20 cellular contexts compared by ENCODE assay signal in the genomic region with DNA sequence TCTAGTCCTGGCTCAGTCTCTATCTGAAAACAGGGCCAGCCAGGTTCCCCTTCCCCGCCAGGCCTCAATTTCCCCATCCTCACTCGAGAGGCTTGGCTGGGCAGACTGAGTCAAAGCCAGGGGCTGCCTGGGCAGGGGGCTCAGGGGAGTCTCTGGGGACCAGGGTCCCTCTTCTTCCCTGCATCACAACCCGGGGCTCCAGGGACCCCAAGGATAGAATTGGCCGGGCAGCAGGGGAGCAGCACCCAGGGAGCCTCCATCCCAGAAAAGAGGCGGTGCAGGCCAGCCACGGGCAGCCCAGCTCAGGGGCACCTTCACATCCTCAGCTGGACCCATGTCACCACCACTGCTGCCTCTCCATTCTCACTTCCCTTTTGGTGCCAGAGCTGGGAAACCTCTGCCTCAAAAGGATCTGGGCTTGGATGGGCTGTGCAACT. TPM values are rescaled to one million over a fixed set of nuclear protein-coding genes. Genes with fewer than 3 reads are reported as not detected.
DNase-seq lines count a peak whose midpoint lies in the region; ATAC-seq and TF ChIP-seq lines count a peak whose summit lies in the region.
"Had no signal": no experiment of that assay in that cellular context is flagged by ENCODE, and none has a peak within 500 bp of the region (broad histone marks: within the 10 kb centered on the region; RNA-seq: fewer than 3 reads in every experiment).

No MANE protein-coding gene starts in this region.

- no peak overlapping the region for H2BK5ac ChIP-seq in mesendoderm (ENCODE audit: low read length)

- no peak overlapping the region for H3K23ac ChIP-seq in mesendoderm (ENCODE audit: low read length)

- no peaks in the 10 kb centered on the region for H3K9me3 Mint-ChIP-seq in dendritic cell treated with granulocyte-macrophage colony-stimulating factor and Interleukin-4, amounts not matched to agents 40 ng/mL and 50 ng/mL, for 4 days
- H3K9me3 Mint-ChIP-seq: CD8-positive, alpha-beta memory T cell; naive B cell had no signal

- peak overlapping the region; percentile 23 for H3K4ac ChIP-seq in mesendoderm (ENCODE audit: low read depth, low read length)

- no peaks in the 10 kb centered on the region for H3K79me1 ChIP-seq in mesendoderm (ENCODE audit: low read length)

- H2BK120ac ChIP-seq in mesendoderm (ENCODE audit: low read depth, low read length) = no peak overlapping the region

- H3K27me3 Mint-ChIP-seq in dendritic cell treated with granulocyte-macrophage colony-stimulating factor and Interleukin-4, amounts not matched to agents 40 ng/mL and 50 ng/mL, for 4 days = no peaks in the 10 kb centered on the region
- H3K27me3 Mint-ChIP-seq: T-helper 17 cell had no signal

- no peaks in the 10 kb centered on the region for H3K36me3 Mint-ChIP-seq in dendritic cell treated with granulocyte-macrophage colony-stimulating factor and Interleukin-4, amounts not matched to agents 40 ng/mL and 50 ng/mL, for 4 days (ENCODE audit: low read depth)
- H3K36me3 Mint-ChIP-seq: CD8-positive, alpha-beta memory T cell; naive B cell had no signal

- H3K4me1 ChIP-seq in heart left ventricle (peaks cover 29 to 99% (median 91%) of the 10 kb centered on the region in 12 donors), mesendoderm (ENCODE audit: control insufficient read depth, low read depth, low read length) (no peaks in the 10 kb centered on the region), vagina (peaks cover 51% of the 10 kb centered on the region)

- H3K18ac ChIP-seq in mesendoderm (ENCODE audit: low read length) = no peak overlapping the region

- H2BK15ac ChIP-seq in mesendoderm (replicated peaks; ENCODE audit: low read depth) = no peak overlapping the region

- H3K56ac ChIP-seq in mesendoderm (ENCODE audit: low read length) = no peak overlapping the region

- TF ChIP-seq POLR2A in heart left ventricle (IDR thresholded peaks at IDR 0.05) (no peak), vagina (IDR thresholded peaks at IDR 0.05) (no peak)

- H3K27ac ChIP-seq in heart left ventricle (peak overlapping the region; percentile 53 to 98 (median 80)), mesendoderm (ENCODE audit: low read depth, low read length) (no peak overlapping the region), vagina (peak overlapping the region; percentile 25)
- H3K27ac ChIP-seq: KMS-11, testis had no signal

- in situ Hi-C loops in ACHN (cut with HindIII; ENCODE audit: low pct_ligation_motif_present, low pct_unique_long_range_greater_than_20kb, low sequenced_read_pairs) = no loop called here

- ATAC-seq in heart left ventricle = no peak
- ATAC-seq: activated CD4-positive, CD25-positive, alpha-beta regulatory T cell treated with anti-CD3 and anti-CD28 coated beads, Interleukin-2, amount 50 U/mL, for 24 hours; T-helper 17 cell had no signal

- no peak overlapping the region for H4K5ac ChIP-seq in mesendoderm (ENCODE audit: low read length)

- H3K79me2 ChIP-seq in mesendoderm (ENCODE audit: control insufficient read depth, insufficient read depth, low read length) = no peaks in the 10 kb centered on the region

- H3K4me3 ChIP-seq in heart left ventricle (no peak overlapping the region), mesendoderm (ENCODE audit: low read length) (no peak overlapping the region), vagina (no peak overlapping the region)
- H3K4me3 ChIP-seq: testis had no signal

- TF ChIP-seq CTCF in heart left ventricle (IDR thresholded peaks at IDR 0.05) = no peak
- no peak for TF ChIP-seq CTCF in vagina (IDR thresholded peaks at IDR 0.05)

- H4K8ac ChIP-seq in mesendoderm (ENCODE audit: low read depth, low read length) = no peak overlapping the region

- H3K27ac Mint-ChIP-seq in dendritic cell treated with granulocyte-macrophage colony-stimulating factor and Interleukin-4, amounts not matched to agents 40 ng/mL and 50 ng/mL, for 4 days = peak overlapping the region; percentile 90

- no peak overlapping the region for H3K4me2 ChIP-seq in mesendoderm (ENCODE audit: low read length)
- H3K4me2 ChIP-seq: KMS-11 had no signal

- H3K36me3 ChIP-seq in heart left ventricle (no peaks in the 10 kb centered on the region), mesendoderm (ENCODE audit: control insufficient read depth, insufficient read depth, low read length) (no peaks in the 10 kb centered on the region), vagina (no peaks in the 10 kb centered on the region)

- DNase-seq in heart left ventricle (peak in 3 of 5 donors; percentile 23 to 63 (median 28)), cardiac septum (ENCODE audit: low spot score) (no peak), mesendoderm (no peak), vagina (ENCODE audit: extremely low spot score in 2 of 2) (no peak), ACHN (no peak), medulla oblongata (ENCODE audit: extremely low spot score) (no peak)
- no peak for DNase-seq in stimulated activated CD4-positive, alpha-beta T cell treated with anti-CD3 and anti-CD28 coated beads, Interleukin-4, amount 100 ng/mL, for 24 hours
- DNase-seq: activated naive CD4-positive, alpha-beta T cell; EL; hippocampal formation; kidney glomerular epithelial cell; naive B cell; NCI-H1694 treated with DMSO at 0.1 percent for 48 hours; NCI-H510A treated with DMSO at 0.1 percent for 48 hours; T-helper 17 cell; testis had no signal

- intact Hi-C loops in heart left ventricle (cut with DNase I) = loop anchor here in 2 of 10 donors (5.0 to 10.0 kb wide), 2 partner anchors 115 to 127 kb away; no protein-coding TSS in a partner anchor
- intact Hi-C loops in cardiac septum (cut with DNase I) = no loop called here
- intact Hi-C loops in dendritic cell treated with granulocyte-macrophage colony-stimulating factor and Interleukin-4, amounts not matched to agents 40 ng/mL and 50 ng/mL, for 4 days (cut with micrococcal nuclease) = loop anchor here (5.0 kb wide), 1 partner anchor 42 kb away; no protein-coding TSS in a partner anchor
- intact Hi-C loops in vagina (cut with DNase I) = loop anchor here (10.0 kb wide), 1 partner anchor 205 kb away; no protein-coding TSS in a partner anchor

- H3K9me3 ChIP-seq in heart left ventricle (no peaks in the 10 kb centered on the region), vagina (no peaks in the 10 kb centered on the region)
- H3K9me3 ChIP-seq: testis had no signal

- peaks cover 95% of the 10 kb centered on the region for H3K4me1 Mint-ChIP-seq in dendritic cell treated with granulocyte-macrophage colony-stimulating factor and Interleukin-4, amounts not matched to agents 40 ng/mL and 50 ng/mL, for 4 days (ENCODE audit: low read depth)

- no peak overlapping the region for H3K4me3 Mint-ChIP-seq in dendritic cell treated with granulocyte-macrophage colony-stimulating factor and Interleukin-4, amounts not matched to agents 40 ng/mL and 50 ng/mL, for 4 days
- H3K4me3 Mint-ChIP-seq: naive B cell, T-helper 17 cell had no signal

- no peak overlapping the region for H3K9ac ChIP-seq in mesendoderm (ENCODE audit: low read length)
- H3K9ac ChIP-seq: KMS-11 had no signal

- H3K27me3 ChIP-seq in heart left ventricle (no peaks in the 10 kb centered on the region), mesendoderm (ENCODE audit: insufficient read depth, low read length, poor library complexity) (no peaks in the 10 kb centered on the region), vagina (no peaks in the 10 kb centered on the region)
- H3K27me3 ChIP-seq: testis had no signal

- no peak overlapping the region for H2AK5ac ChIP-seq in mesendoderm (ENCODE audit: low read length)

- WGBS in heart left ventricle, 4 donors = 79 to 88% (median 84%) methylated on average over 4 to 6 of the region's 6 CpGs
- WGBS in mesendoderm (ENCODE audit: extremely low coverage, insufficient coverage, low lambda C conversion rate) = no CpG with 5 or more reads among the region's 6 CpGs

RNA-seq across cellular contexts. Expression of gene PLXND1, which starts 13.3 kb away (rescaled TPM):
- total RNA-seq in heart left ventricle = 100 to 1,000 TPM in 2 of 9 donors, 10 to 100 TPM in 7; 40.8 to 218 (median 64.9) TPM
- 10 to 100 TPM; 66.4 to 67.3 TPM for polyA plus RNA-seq in heart left ventricle
- total RNA-seq in cardiac septum = 54.8 TPM
- 94.2 TPM for polyA plus RNA-seq in mesendoderm (2013, experiment 1 of 2)
- 90.0 TPM for polyA plus RNA-seq in mesendoderm (2013, experiment 2 of 2)
- 96.5 TPM for total RNA-seq in vagina

Comparison
In these comparisons a context has a peak if more than half of its experiments do, and no peak if none do; other contexts are left out.
1. DNase-seq: peak in heart left ventricle (3 of 5); none in cardiac septum (single experiment), mesendoderm (single experiment), vagina (0 of 2), ACHN (single experiment), medulla oblongata (single experiment) and stimulated activated CD4-positive, alpha-beta T cell treated with anti-CD3 and anti-CD28 coated beads, Interleukin-4, amount 100 ng/mL, for 24 hours (single experiment).